In the genomic region with DNA sequence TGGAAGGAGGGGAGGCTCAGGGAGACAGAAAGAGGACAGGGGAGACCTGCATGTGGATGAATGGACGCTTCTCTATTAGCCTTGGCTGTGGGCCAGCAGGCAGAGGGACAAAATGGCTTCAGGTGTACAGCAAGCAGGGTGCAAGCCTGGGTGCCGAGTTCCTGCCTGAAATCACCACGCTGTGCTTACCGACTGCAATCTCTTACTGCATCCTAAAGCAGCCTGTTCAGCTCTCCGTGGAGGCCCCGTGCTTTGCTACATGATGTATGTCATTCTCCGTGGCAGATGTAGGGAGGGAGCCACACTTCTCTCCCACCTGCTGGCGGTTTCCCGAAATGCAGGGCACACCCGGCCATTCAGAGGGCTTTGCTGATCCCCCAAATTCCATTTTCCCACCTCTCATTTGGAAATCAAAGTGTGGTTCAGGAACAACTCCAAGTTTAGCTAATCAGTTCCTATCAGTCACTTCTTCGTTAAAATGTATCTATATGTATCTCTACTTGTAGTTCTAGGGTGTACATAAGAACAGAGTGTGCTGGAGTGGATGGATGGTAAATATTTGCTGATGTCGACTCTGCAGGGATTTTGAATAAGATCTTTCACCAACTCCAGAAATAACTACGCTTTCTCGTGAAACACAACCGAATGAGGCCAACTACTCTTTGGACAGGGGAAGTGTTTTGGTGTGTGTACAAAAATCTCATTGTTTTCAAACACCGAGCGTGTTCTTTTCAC, we compare ENCODE assay signal across 8 cellular contexts.
A peak's percentile ranks its signal among the peaks of the same experiment; 100 is the strongest.
DNase-seq lines count a peak whose midpoint lies in the region; ATAC-seq and TF ChIP-seq lines count a peak whose summit lies in the region.

No MANE protein-coding gene starts in this region.

- H3K4me1 ChIP-seq in PC-3 (ENCODE audit: insufficient read depth, low read length) (no peaks in the 10 kb centered on the region), BE2C (no peaks in the 10 kb centered on the region)

- no peak overlapping the region for H2AFZ ChIP-seq in PC-3 (ENCODE audit: low read length)

- no peaks in the 10 kb centered on the region for H3K9me3 Mint-ChIP-seq in naive thymus-derived CD8-positive, alpha-beta T cell

- no peaks in the 10 kb centered on the region for H4K20me1 ChIP-seq in PC-3 (ENCODE audit: low read length)

- 0 out of 2 replicates have a peak overlapping the region, but pooled peaks have one; percentile 38 for H3K4me2 ChIP-seq in PC-3 (ENCODE audit: low read length)

- no peak for ATAC-seq in PC-3
- ATAC-seq in GM19467 (IDR thresholded peaks at IDR 0.05; ENCODE audit: unreplicated experiment) = no peak
- no peak for ATAC-seq in naive thymus-derived CD8-positive, alpha-beta T cell

- H3K9ac ChIP-seq in PC-3 (ENCODE audit: low read length) = no peak overlapping the region

- peaks cover 0 to 6% (median 2%) of the 10 kb centered on the region in 4 donors for H3K4me1 Mint-ChIP-seq in naive thymus-derived CD8-positive, alpha-beta T cell

- intact Hi-C loops in PC-3 (cut with micrococcal nuclease) = no loop called here

- H3K27me3 ChIP-seq in PC-3 (ENCODE audit: low read length) (peaks cover 13% of the 10 kb centered on the region; the same call in 1 of the 2 replicates), kidney epithelial cell (ENCODE audit: control insufficient read depth, insufficient read depth, low read length) (no peaks in the 10 kb centered on the region), BE2C (no peaks in the 10 kb centered on the region)

- H3K27ac Mint-ChIP-seq in naive thymus-derived CD8-positive, alpha-beta T cell = no peak overlapping the region

- no TSS peak for BruUV-seq in PC-3 (replicated peaks; lab: Mats Ljungman, UMichigan)

- H3K9me3 ChIP-seq in PC-3 (ENCODE audit: low read length) (no peaks in the 10 kb centered on the region), BE2C (peaks cover under 1% of the 10 kb centered on the region)

- no peaks in the 10 kb centered on the region for H3K79me2 ChIP-seq in PC-3 (ENCODE audit: low read length)

- H3K27ac ChIP-seq in PC-3 (ENCODE audit: low read length) = no peak overlapping the region

- H3K9me2 ChIP-seq in PC-3 (replicated peaks; ENCODE audit: low read length) = no peaks in the 10 kb centered on the region

- no peak overlapping the region for H3K4me3 ChIP-seq in NB4 (ENCODE audit: low read depth, low read length)
- no peak overlapping the region for H3K4me3 ChIP-seq in PC-3 (ENCODE audit: low read length)
- H3K4me3 ChIP-seq in kidney epithelial cell (ENCODE audit: low read depth, low read length) = no peak overlapping the region
- H3K4me3 ChIP-seq in BE2C (ENCODE audit: low read depth, low read length) = no peak overlapping the region

- peak; percentile 44 for DNase-seq in D341Med (ENCODE audit: low spot score)
- peak; percentile 8 for DNase-seq in NB4 (ENCODE audit: low read depth)
- peak; percentile 23 for DNase-seq in PC-3
- DNase-seq in kidney epithelial cell (ENCODE audit: low read depth) = no peak
- DNase-seq in naive thymus-derived CD8-positive, alpha-beta T cell = no peak
- DNase-seq in OCI-M2 (lab: John Stamatoyannopoulos, UW; ENCODE audit: unreplicated experiment) = no peak
- DNase-seq in BE2C = no peak

- no peaks in the 10 kb centered on the region for H3F3A ChIP-seq in PC-3 (ENCODE audit: low read length, unreplicated experiment)

- peak overlapping the region in 1 of 10 donors; percentile 19 for H3K4me3 Mint-ChIP-seq in naive thymus-derived CD8-positive, alpha-beta T cell

- H3K36me3 ChIP-seq in PC-3 (ENCODE audit: low read depth, low read length) (no peaks in the 10 kb centered on the region), kidney epithelial cell (ENCODE audit: control insufficient read depth, insufficient read depth, low read length) (no peaks in the 10 kb centered on the region), BE2C (no peaks in the 10 kb centered on the region)

- POLR2A ChIA-PET in PC-3 (lab: Charles Lee; ENCODE audit: unreplicated experiment) = interaction anchor here (0.5 kb wide), 1 partner anchor 704 kb away, joined by 3 read pairs; no protein-coding TSS in a partner anchor
- POLR2A ChIA-PET in naive thymus-derived CD8-positive, alpha-beta T cell (lab: Charles Lee) = no interaction called here

- TF ChIP-seq CTCF in NB4 (IDR thresholded peaks at IDR 0.05; ENCODE audit: low read depth, low read length) (peak; percentile 31), PC-3 (conservative IDR thresholded peaks at IDR 0.05; ENCODE audit: low read depth, low read length) (peak; percentile 58), kidney epithelial cell (IDR thresholded peaks at IDR 0.05; ENCODE audit: insufficient read depth, low read length, poor library complexity, severe bottlenecking) (peak; percentile 32), BE2C (IDR thresholded peaks at IDR 0.05; ENCODE audit: low read depth, low read length) (no peak)

- peaks cover 1 to 37% (median 12%) of the 10 kb centered on the region in 5 donors for H3K27me3 Mint-ChIP-seq in naive thymus-derived CD8-positive, alpha-beta T cell

- CTCF ChIA-PET in PC-3 (lab: Charles Lee) = no interaction called here

- TF ChIP-seq POLR2A in NB4 (IDR thresholded peaks at IDR 0.05; ENCODE audit: extremely low read depth, insufficient read length) = no peak

- H3K36me3 Mint-ChIP-seq in naive thymus-derived CD8-positive, alpha-beta T cell = no peaks in the 10 kb centered on the region

Comparison
In these comparisons a context has a peak if more than half of its experiments do, and no peak if none do; other contexts are left out.
1. DNase-seq: peak in D341Med (single experiment), NB4 (single experiment) and PC-3 (single experiment); none in kidney epithelial cell (single experiment), naive thymus-derived CD8-positive, alpha-beta T cell (0 of 10), OCI-M2 (single experiment) and BE2C (single experiment).